1 cellular context compared by ENCODE assay signal in the genomic region with DNA sequence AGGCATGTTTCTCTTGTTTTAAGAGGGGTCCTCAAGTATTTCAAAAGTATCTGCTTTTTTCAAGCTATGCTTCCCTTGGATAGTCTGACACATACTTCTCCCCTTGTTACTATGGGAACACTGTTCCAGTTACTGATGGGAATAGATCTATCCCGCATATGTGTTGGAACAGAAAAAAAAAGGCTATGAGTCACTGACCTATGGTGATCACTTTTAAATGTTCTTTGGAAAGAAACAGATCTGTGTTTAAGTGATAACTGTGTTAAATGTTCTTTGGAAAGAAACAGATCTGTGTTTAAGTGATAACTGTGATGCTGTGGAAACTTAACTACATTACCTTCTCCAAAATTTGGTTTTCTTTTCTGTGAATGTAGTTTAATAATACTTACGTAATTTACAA.
TF ChIP-seq lines count a peak whose summit lies in the region.

No MANE protein-coding gene starts in this region.

TF ChIP-seq in K562, 482 proteins besides CTCF, POLR2A, EP300 and RAD21 (continued from another document):
- TF ChIP-seq, protein P1, sequence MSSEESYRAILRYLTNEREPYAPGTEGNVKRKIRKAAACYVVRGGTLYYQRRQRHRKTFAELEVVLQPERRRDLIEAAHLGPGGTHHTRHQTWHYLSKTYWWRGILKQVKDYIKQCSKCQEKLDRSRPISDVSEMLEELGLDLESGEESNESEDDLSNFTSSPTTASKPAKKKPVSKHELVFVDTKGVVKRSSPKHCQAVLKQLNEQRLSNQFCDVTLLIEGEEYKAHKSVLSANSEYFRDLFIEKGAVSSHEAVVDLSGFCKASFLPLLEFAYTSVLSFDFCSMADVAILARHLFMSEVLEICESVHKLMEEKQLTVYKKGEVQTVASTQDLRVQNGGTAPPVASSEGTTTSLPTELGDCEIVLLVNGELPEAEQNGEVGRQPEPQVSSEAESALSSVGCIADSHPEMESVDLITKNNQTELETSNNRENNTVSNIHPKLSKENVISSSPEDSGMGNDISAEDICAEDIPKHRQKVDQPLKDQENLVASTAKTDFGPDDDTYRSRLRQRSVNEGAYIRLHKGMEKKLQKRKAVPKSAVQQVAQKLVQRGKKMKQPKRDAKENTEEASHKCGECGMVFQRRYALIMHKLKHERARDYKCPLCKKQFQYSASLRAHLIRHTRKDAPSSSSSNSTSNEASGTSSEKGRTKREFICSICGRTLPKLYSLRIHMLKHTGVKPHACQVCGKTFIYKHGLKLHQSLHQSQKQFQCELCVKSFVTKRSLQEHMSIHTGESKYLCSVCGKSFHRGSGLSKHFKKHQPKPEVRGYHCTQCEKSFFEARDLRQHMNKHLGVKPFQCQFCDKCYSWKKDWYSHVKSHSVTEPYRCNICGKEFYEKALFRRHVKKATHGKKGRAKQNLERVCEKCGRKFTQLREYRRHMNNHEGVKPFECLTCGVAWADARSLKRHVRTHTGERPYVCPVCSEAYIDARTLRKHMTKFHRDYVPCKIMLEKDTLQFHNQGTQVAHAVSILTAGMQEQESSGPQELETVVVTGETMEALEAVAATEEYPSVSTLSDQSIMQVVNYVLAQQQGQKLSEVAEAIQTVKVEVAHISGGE (CRISPR knock-in tag; IDR thresholded peaks at IDR 0.05): no peak
- peak; percentile 89 for TF ChIP-seq FOSL1 (tag; conservative IDR thresholded peaks at IDR 0.05)
- TF ChIP-seq ELF2 (CRISPR knock-in tag; IDR thresholded peaks at IDR 0.05): no peak
- TF ChIP-seq ZNF717 (CRISPR knock-in tag; IDR thresholded peaks at IDR 0.05): no peak
- TF ChIP-seq PTTG1 (tag; IDR thresholded peaks at IDR 0.05; ENCODE audit: low read depth): no peak
- TF ChIP-seq DMBX1 (CRISPR knock-in tag; IDR thresholded peaks at IDR 0.05; ENCODE audit: borderline replicate concordance): no peak
- TF ChIP-seq, protein P2, sequence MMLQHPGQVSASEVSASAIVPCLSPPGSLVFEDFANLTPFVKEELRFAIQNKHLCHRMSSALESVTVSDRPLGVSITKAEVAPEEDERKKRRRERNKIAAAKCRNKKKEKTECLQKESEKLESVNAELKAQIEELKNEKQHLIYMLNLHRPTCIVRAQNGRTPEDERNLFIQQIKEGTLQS (IDR thresholded peaks at IDR 0.05): peak; percentile 21; the same call in 1 of the 2 replicates
- TF ChIP-seq, protein P2 (CRISPR knock-in tag; conservative IDR thresholded peaks at IDR 0.05): no peak
- TF ChIP-seq ZNF507 (tag; conservative IDR thresholded peaks at IDR 0.05): no peak
- TF ChIP-seq SMARCE1 (IDR thresholded peaks at IDR 0.05): peak; percentile 32; the same call in 1 of the 2 replicates
- no peak for TF ChIP-seq MAZ (CRISPR knock-in tag; conservative IDR thresholded peaks at IDR 0.05 in 1 of 2, IDR thresholded peaks at IDR 0.05 in 1 of 2)
- TF ChIP-seq CBFA2T2 (conservative IDR thresholded peaks at IDR 0.05): peak; percentile 60
- no peak for TF ChIP-seq ERF (CRISPR knock-in tag; IDR thresholded peaks at IDR 0.05)
- TF ChIP-seq HMG20B (CRISPR knock-in tag; IDR thresholded peaks at IDR 0.05): no peak
- TF ChIP-seq, protein P3, sequence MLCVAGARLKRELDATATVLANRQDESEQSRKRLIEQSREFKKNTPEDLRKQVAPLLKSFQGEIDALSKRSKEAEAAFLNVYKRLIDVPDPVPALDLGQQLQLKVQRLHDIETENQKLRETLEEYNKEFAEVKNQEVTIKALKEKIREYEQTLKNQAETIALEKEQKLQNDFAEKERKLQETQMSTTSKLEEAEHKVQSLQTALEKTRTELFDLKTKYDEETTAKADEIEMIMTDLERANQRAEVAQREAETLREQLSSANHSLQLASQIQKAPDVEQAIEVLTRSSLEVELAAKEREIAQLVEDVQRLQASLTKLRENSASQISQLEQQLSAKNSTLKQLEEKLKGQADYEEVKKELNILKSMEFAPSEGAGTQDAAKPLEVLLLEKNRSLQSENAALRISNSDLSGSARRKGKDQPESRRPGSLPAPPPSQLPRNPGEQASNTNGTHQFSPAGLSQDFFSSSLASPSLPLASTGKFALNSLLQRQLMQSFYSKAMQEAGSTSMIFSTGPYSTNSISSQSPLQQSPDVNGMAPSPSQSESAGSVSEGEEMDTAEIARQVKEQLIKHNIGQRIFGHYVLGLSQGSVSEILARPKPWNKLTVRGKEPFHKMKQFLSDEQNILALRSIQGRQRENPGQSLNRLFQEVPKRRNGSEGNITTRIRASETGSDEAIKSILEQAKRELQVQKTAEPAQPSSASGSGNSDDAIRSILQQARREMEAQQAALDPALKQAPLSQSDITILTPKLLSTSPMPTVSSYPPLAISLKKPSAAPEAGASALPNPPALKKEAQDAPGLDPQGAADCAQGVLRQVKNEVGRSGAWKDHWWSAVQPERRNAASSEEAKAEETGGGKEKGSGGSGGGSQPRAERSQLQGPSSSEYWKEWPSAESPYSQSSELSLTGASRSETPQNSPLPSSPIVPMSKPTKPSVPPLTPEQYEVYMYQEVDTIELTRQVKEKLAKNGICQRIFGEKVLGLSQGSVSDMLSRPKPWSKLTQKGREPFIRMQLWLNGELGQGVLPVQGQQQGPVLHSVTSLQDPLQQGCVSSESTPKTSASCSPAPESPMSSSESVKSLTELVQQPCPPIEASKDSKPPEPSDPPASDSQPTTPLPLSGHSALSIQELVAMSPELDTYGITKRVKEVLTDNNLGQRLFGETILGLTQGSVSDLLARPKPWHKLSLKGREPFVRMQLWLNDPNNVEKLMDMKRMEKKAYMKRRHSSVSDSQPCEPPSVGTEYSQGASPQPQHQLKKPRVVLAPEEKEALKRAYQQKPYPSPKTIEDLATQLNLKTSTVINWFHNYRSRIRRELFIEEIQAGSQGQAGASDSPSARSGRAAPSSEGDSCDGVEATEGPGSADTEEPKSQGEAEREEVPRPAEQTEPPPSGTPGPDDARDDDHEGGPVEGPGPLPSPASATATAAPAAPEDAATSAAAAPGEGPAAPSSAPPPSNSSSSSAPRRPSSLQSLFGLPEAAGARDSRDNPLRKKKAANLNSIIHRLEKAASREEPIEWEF (CRISPR knock-in tag; IDR thresholded peaks at IDR 0.05): no peak
- TF ChIP-seq PYGO2 (tag; IDR thresholded peaks at IDR 0.05): no peak
- TF ChIP-seq MCM7 (IDR thresholded peaks at IDR 0.05): no peak
- no peak for TF ChIP-seq HNRNPK (IDR thresholded peaks at IDR 0.05; ENCODE audit: low read depth, low read length, poor library complexity, severe bottlenecking)
- peak; percentile 43; the same call in 1 of the 2 replicates for TF ChIP-seq JUND (IDR thresholded peaks at IDR 0.05; ENCODE audit: borderline replicate concordance, low read depth, low read length)
- TF ChIP-seq JUND (tag; IDR thresholded peaks at IDR 0.05; ENCODE audit: borderline replicate concordance, low read depth, low read length): peak; percentile 40; the same call in 1 of the 3 replicates
- TF ChIP-seq SOX6 (IDR thresholded peaks at IDR 0.05): no peak
- TF ChIP-seq HDAC1 (IDR thresholded peaks at IDR 0.05): no peak
- no peak for TF ChIP-seq POLR3A (IDR thresholded peaks at IDR 0.05; ENCODE audit: borderline replicate concordance, extremely low read depth, insufficient read depth, insufficient read length)
- TF ChIP-seq TEAD2 (tag; IDR thresholded peaks at IDR 0.05): no peak
- TF ChIP-seq, protein P4, sequence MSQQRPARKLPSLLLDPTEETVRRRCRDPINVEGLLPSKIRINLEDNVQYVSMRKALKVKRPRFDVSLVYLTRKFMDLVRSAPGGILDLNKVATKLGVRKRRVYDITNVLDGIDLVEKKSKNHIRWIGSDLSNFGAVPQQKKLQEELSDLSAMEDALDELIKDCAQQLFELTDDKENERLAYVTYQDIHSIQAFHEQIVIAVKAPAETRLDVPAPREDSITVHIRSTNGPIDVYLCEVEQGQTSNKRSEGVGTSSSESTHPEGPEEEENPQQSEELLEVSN (IDR thresholded peaks at IDR 0.05; ENCODE audit: borderline replicate concordance in 1 of 2, extremely low read depth in 1 of 2, insufficient read depth in 1 of 2, insufficient read length in 1 of 2, low read depth in 1 of 2, low read length in 1 of 2, poor library complexity in 1 of 2, severe bottlenecking in 1 of 2): no peak
- peak; percentile 56; the same call in 1 of the 2 replicates for TF ChIP-seq ZNF384 (IDR thresholded peaks at IDR 0.05; ENCODE audit: low read depth, low read length)
- no peak for TF ChIP-seq EZH2 (IDR thresholded peaks at IDR 0.05; ENCODE audit: borderline replicate concordance, low read depth, low read length)
- no peak for TF ChIP-seq MYBL2 (IDR thresholded peaks at IDR 0.05; ENCODE audit: low read depth)
- TF ChIP-seq MYBL2 (CRISPR knock-in tag; IDR thresholded peaks at IDR 0.05; ENCODE audit: borderline replicate concordance): no peak
- peak; percentile 69; the same call in 1 of the 2 replicates for TF ChIP-seq TCF3 (CRISPR knock-in tag; IDR thresholded peaks at IDR 0.05)
- TF ChIP-seq CBFA2T3 (IDR thresholded peaks at IDR 0.05): peak; percentile 79
- TF ChIP-seq ZZZ3 (IDR thresholded peaks at IDR 0.05): no peak
